ENCODE assay signal across 22 cellular contexts in genomic region chr6:139538366-139538765, GRCh38.
DNase-seq lines count a peak whose midpoint lies in the region; ATAC-seq, FAIRE-seq and TF ChIP-seq lines count a peak whose summit lies in the region.
"Had no signal": no experiment of that assay in that cellular context is flagged by ENCODE, and none has a peak within 500 bp of the region (broad histone marks: within the 10 kb centered on the region; RNA-seq: fewer than 3 reads in every experiment).

No MANE protein-coding gene starts in this region.

- H2AFZ ChIP-seq in astrocyte (ENCODE audit: low read depth, low read length): no peak overlapping the region
- H2AFZ ChIP-seq in smooth muscle cell (ENCODE audit: low read depth): no peak overlapping the region

- FAIRE-seq in astrocyte (lab: Jason Lieb, UNC): no peak

- H3K4me2 ChIP-seq in astrocyte (ENCODE audit: low read length) (no peak overlapping the region), smooth muscle cell (no peak overlapping the region)

- H3K27ac Mint-ChIP-seq in T-helper 2 cell treated with Interferon-gamma antibody and Interleukin-4, amounts not matched to agents 5 μg/mL and 100 μg/mL, for 36 hours: peak overlapping the region; percentile 60
- peak overlapping the region; percentile 23 for H3K27ac Mint-ChIP-seq in astrocyte (ENCODE audit: unreplicated experiment)
- H3K27ac Mint-ChIP-seq: activated naive CD8-positive, alpha-beta T cell; activated T-cell treated with anti-CD3 and anti-CD28 coated beads, Interleukin-2, amount 50 U/mL, for 72 hours; dendritic cell treated with granulocyte-macrophage colony-stimulating factor and Interleukin-4, amounts not matched to agents 40 ng/mL and 50 ng/mL, for 4 days had no signal

- no peak for TF ChIP-seq POLR2A in esophagus squamous epithelium (IDR thresholded peaks at IDR 0.05)

- intact Hi-C loops in esophagus squamous epithelium (cut with DNase I): no loop called here

- H3K36me3 Mint-ChIP-seq in T-helper 2 cell treated with Interferon-gamma antibody and Interleukin-4, amounts not matched to agents 5 μg/mL and 100 μg/mL, for 36 hours (ENCODE audit: low read depth): peaks cover 15% of the 10 kb centered on the region
- no peaks in the 10 kb centered on the region for H3K36me3 Mint-ChIP-seq in astrocyte (ENCODE audit: low read depth, unreplicated experiment)
- H3K36me3 Mint-ChIP-seq: brain had no signal

- H3K27me3 ChIP-seq in astrocyte (ENCODE audit: insufficient read depth, low read length): no peaks in the 10 kb centered on the region
- no peaks in the 10 kb centered on the region for H3K27me3 ChIP-seq in esophagus squamous epithelium
- H3K27me3 ChIP-seq in smooth muscle cell (ENCODE audit: low read depth): no peaks in the 10 kb centered on the region
- H3K27me3 ChIP-seq: esophagus muscularis mucosa, upper lobe of left lung had no signal

- H3K9me3 ChIP-seq in astrocyte (ENCODE audit: insufficient read depth, low read depth, low read length) (no peaks in the 10 kb centered on the region), esophagus squamous epithelium (no peaks in the 10 kb centered on the region), smooth muscle cell (replicated peaks; ENCODE audit: low read depth) (no peaks in the 10 kb centered on the region)
- H3K9me3 ChIP-seq: esophagus muscularis mucosa, upper lobe of left lung had no signal

- peaks cover 24% of the 10 kb centered on the region for H3K4me1 ChIP-seq in astrocyte (ENCODE audit: insufficient read depth, low read length)
- peaks cover 16 to 54% (median 21%) of the 10 kb centered on the region in 3 donors for H3K4me1 ChIP-seq in esophagus squamous epithelium
- H3K4me1 ChIP-seq in smooth muscle cell (ENCODE audit: low read depth): peaks cover 16% of the 10 kb centered on the region

- H3K36me3 ChIP-seq in astrocyte (ENCODE audit: insufficient read depth, low read length): no peaks in the 10 kb centered on the region
- H3K36me3 ChIP-seq in esophagus squamous epithelium: no peaks in the 10 kb centered on the region
- H3K36me3 ChIP-seq in smooth muscle cell (ENCODE audit: low read depth): no peaks in the 10 kb centered on the region
- H3K36me3 ChIP-seq: esophagus muscularis mucosa, upper lobe of left lung had no signal

- H4K20me1 ChIP-seq in astrocyte (ENCODE audit: insufficient read depth, low read length): no peaks in the 10 kb centered on the region
- H4K20me1 ChIP-seq in smooth muscle cell (ENCODE audit: low read depth): no peaks in the 10 kb centered on the region

- no peak overlapping the region for H3K4me3 Mint-ChIP-seq in T-helper 2 cell treated with Interferon-gamma antibody and Interleukin-4, amounts not matched to agents 5 μg/mL and 100 μg/mL, for 36 hours
- no peak overlapping the region for H3K4me3 Mint-ChIP-seq in astrocyte (ENCODE audit: unreplicated experiment)
- H3K4me3 Mint-ChIP-seq: activated naive CD8-positive, alpha-beta T cell; activated T-cell treated with anti-CD3 and anti-CD28 coated beads, Interleukin-2, amount 50 U/mL, for 72 hours; dendritic cell treated with granulocyte-macrophage colony-stimulating factor and Interleukin-4, amounts not matched to agents 40 ng/mL and 50 ng/mL, for 4 days had no signal

- H3K79me2 ChIP-seq in astrocyte (ENCODE audit: insufficient read depth, low read length): no peaks in the 10 kb centered on the region
- H3K79me2 ChIP-seq in smooth muscle cell (ENCODE audit: low read depth): no peaks in the 10 kb centered on the region

- peaks cover 6% of the 10 kb centered on the region for H3K9me3 Mint-ChIP-seq in T-helper 2 cell treated with Interferon-gamma antibody and Interleukin-4, amounts not matched to agents 5 μg/mL and 100 μg/mL, for 36 hours
- peaks cover 2% of the 10 kb centered on the region for H3K9me3 Mint-ChIP-seq in astrocyte (ENCODE audit: unreplicated experiment)
- H3K9me3 Mint-ChIP-seq: activated T-cell treated with anti-CD3 and anti-CD28 coated beads, Interleukin-2, amount 50 U/mL, for 72 hours; brain; dendritic cell treated with granulocyte-macrophage colony-stimulating factor and Interleukin-4, amounts not matched to agents 40 ng/mL and 50 ng/mL, for 4 days had no signal

- H3K4me3 ChIP-seq in astrocyte (ENCODE audit: insufficient read depth, low read depth, low read length): no peak overlapping the region
- no peak overlapping the region for H3K4me3 ChIP-seq in esophagus squamous epithelium
- H3K4me3 ChIP-seq in smooth muscle cell: no peak overlapping the region
- H3K4me3 ChIP-seq: esophagus muscularis mucosa, upper lobe of left lung had no signal

- TF ChIP-seq CTCF in astrocyte (IDR thresholded peaks at IDR 0.05; ENCODE audit: insufficient read depth, low read depth, low read length): no peak
- TF ChIP-seq CTCF in esophagus squamous epithelium (IDR thresholded peaks at IDR 0.05): no peak
- no peak for TF ChIP-seq CTCF in smooth muscle cell (IDR thresholded peaks at IDR 0.05; ENCODE audit: borderline replicate concordance, insufficient read depth, poor library complexity, severe bottlenecking)

- WGBS in esophagus squamous epithelium, 2 donors: 63 to 85% methylated on average over 7 of the region's 7 CpGs
- 68% methylated on average over 7 of the region's 7 CpGs for WGBS in smooth muscle cell (ENCODE audit: low lambda C conversion rate)

- peaks cover 3% of the 10 kb centered on the region for H3F3A ChIP-seq in smooth muscle cell (ENCODE audit: low read depth)

- DNase-seq in T-helper 2 cell treated with Interferon-gamma antibody and Interleukin-4, amounts not matched to agents 5 μg/mL and 100 μg/mL, for 36 hours (ENCODE audit: low spot score): no peak
- DNase-seq in T-helper 2 cell (no peak), astrocyte (ENCODE audit: low read depth) (no peak), esophagus squamous epithelium (lab: John Stamatoyannopoulos, UW) (no peak), smooth muscle cell (lab: John Stamatoyannopoulos, UW; ENCODE audit: unreplicated experiment) (no peak), NCI-H2081 (lab: John Stamatoyannopoulos, UW) (no peak)
- DNase-seq: 8988T; activated T-cell treated with anti-CD3 and anti-CD28 coated beads, Interleukin-2, amount 50 U/mL, for 72 hours; EL; glutamatergic neuron; NCI-H1694 treated with DMSO at 0.1 percent for 48 hours; NCI-H446; stimulated activated CD4-positive, alpha-beta T cell treated with anti-CD3 and anti-CD28 coated beads, Interleukin-2, amount 100 ng/mL, for 24 hours; stimulated activated naive CD8-positive, alpha-beta T cell treated with anti-CD3 and anti-CD28 coated beads, Interleukin-15, Interleukin-2, amounts not matched to agents 100 U/mL and 50 U/mL, for 24 hours; upper lobe of left lung had no signal

- H3K27ac ChIP-seq in astrocyte (ENCODE audit: low read depth, low read length): peak overlapping the region; percentile 87
- peak overlapping the region; percentile 23 to 62 (median 37) for H3K27ac ChIP-seq in esophagus squamous epithelium
- peak overlapping the region; percentile 30 for H3K27ac ChIP-seq in smooth muscle cell (ENCODE audit: low read depth)
- H3K27ac ChIP-seq: RWPE1 had no signal

- H3K4me1 Mint-ChIP-seq in T-helper 2 cell treated with Interferon-gamma antibody and Interleukin-4, amounts not matched to agents 5 μg/mL and 100 μg/mL, for 36 hours (ENCODE audit: low read depth): peaks cover 66% of the 10 kb centered on the region
- peaks cover 24% of the 10 kb centered on the region for H3K4me1 Mint-ChIP-seq in astrocyte (ENCODE audit: low read depth, unreplicated experiment)

- no peak overlapping the region for H3K9ac ChIP-seq in astrocyte (ENCODE audit: low read length)
- H3K9ac ChIP-seq in smooth muscle cell (ENCODE audit: low read depth): no peak overlapping the region

- no peak for ATAC-seq in GM21723 (IDR thresholded peaks at IDR 0.05; ENCODE audit: unreplicated experiment)
- ATAC-seq in HG02623 (IDR thresholded peaks at IDR 0.05; ENCODE audit: unreplicated experiment): no peak
- ATAC-seq: activated T-cell treated with anti-CD3 and anti-CD28 coated beads, Interleukin-2, amount 50 U/mL, for 72 hours; stimulated activated naive CD8-positive, alpha-beta T cell treated with anti-CD3 and anti-CD28 coated beads, Interleukin-15, Interleukin-2, amounts not matched to agents 100 U/mL and 50 U/mL, for 24 hours had no signal

- no peaks in the 10 kb centered on the region for H3K27me3 Mint-ChIP-seq in T-helper 2 cell treated with Interferon-gamma antibody and Interleukin-4, amounts not matched to agents 5 μg/mL and 100 μg/mL, for 36 hours (ENCODE audit: low read depth)
- no peaks in the 10 kb centered on the region for H3K27me3 Mint-ChIP-seq in astrocyte (ENCODE audit: low read depth, unreplicated experiment)
- H3K27me3 Mint-ChIP-seq: activated naive CD8-positive, alpha-beta T cell; brain; dendritic cell treated with granulocyte-macrophage colony-stimulating factor and Interleukin-4, amounts not matched to agents 40 ng/mL and 50 ng/mL, for 4 days had no signal

Comparison
In these comparisons a context has a peak if more than half of its experiments do, and no peak if none do; other contexts are left out.
1. H3K27ac ChIP-seq: peak in every context shown above with its lines; median percentile 87 in astrocyte; 37 in esophagus squamous epithelium; 30 in smooth muscle cell.